Comparison of ENCODE assay signal across 1 cellular context in the genomic region with DNA sequence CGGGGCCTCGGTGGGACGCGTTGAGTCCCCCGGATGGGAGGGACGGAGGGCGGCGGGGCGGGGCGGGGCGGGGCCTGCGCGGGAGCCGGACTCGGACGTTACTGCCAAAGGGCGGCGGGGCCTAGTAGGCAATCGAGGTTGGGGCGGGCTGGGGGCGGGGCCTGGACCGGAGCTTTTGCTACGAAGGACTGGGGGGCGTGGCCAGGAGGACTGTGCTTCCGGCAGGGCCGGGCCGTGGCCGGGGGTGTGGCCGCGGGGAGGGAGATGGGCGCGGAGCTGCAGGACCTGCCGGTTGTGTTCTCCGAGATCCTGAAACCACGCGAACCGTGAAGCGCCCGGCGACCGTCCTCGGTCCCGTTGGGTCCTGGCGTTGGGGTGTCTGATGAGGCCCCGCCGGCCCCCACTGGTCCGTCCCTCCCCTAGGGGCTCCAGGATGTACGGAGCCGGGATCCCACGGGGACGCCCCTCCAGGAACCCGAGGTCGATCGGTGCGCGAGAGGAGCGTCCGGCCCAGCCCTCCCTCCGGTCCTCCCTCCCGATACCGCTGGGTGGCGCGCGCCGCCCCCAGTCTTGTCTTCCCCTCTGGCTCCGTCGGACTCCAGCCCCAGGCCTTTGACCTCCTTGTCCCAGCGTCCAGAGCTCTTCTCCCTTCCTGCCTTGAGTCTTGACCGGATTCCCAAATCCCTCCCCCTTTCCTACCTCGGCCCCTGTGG.
TF ChIP-seq lines count a peak whose summit lies in the region.

No MANE protein-coding gene starts in this region.

TF ChIP-seq in WTC11, 78 proteins besides CTCF, POLR2A, EP300 and RAD21 (continued from another document and continues in another):
- TF ChIP-seq, protein P1, sequence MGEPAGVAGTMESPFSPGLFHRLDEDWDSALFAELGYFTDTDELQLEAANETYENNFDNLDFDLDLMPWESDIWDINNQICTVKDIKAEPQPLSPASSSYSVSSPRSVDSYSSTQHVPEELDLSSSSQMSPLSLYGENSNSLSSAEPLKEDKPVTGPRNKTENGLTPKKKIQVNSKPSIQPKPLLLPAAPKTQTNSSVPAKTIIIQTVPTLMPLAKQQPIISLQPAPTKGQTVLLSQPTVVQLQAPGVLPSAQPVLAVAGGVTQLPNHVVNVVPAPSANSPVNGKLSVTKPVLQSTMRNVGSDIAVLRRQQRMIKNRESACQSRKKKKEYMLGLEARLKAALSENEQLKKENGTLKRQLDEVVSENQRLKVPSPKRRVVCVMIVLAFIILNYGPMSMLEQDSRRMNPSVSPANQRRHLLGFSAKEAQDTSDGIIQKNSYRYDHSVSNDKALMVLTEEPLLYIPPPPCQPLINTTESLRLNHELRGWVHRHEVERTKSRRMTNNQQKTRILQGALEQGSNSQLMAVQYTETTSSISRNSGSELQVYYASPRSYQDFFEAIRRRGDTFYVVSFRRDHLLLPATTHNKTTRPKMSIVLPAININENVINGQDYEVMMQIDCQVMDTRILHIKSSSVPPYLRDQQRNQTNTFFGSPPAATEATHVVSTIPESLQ (CRISPR knock-in tag; IDR thresholded peaks at IDR 0.05) = no peak
- TF ChIP-seq ZNF423 (CRISPR knock-in tag; IDR thresholded peaks at IDR 0.05) = no peak
- TF ChIP-seq, protein P2, sequence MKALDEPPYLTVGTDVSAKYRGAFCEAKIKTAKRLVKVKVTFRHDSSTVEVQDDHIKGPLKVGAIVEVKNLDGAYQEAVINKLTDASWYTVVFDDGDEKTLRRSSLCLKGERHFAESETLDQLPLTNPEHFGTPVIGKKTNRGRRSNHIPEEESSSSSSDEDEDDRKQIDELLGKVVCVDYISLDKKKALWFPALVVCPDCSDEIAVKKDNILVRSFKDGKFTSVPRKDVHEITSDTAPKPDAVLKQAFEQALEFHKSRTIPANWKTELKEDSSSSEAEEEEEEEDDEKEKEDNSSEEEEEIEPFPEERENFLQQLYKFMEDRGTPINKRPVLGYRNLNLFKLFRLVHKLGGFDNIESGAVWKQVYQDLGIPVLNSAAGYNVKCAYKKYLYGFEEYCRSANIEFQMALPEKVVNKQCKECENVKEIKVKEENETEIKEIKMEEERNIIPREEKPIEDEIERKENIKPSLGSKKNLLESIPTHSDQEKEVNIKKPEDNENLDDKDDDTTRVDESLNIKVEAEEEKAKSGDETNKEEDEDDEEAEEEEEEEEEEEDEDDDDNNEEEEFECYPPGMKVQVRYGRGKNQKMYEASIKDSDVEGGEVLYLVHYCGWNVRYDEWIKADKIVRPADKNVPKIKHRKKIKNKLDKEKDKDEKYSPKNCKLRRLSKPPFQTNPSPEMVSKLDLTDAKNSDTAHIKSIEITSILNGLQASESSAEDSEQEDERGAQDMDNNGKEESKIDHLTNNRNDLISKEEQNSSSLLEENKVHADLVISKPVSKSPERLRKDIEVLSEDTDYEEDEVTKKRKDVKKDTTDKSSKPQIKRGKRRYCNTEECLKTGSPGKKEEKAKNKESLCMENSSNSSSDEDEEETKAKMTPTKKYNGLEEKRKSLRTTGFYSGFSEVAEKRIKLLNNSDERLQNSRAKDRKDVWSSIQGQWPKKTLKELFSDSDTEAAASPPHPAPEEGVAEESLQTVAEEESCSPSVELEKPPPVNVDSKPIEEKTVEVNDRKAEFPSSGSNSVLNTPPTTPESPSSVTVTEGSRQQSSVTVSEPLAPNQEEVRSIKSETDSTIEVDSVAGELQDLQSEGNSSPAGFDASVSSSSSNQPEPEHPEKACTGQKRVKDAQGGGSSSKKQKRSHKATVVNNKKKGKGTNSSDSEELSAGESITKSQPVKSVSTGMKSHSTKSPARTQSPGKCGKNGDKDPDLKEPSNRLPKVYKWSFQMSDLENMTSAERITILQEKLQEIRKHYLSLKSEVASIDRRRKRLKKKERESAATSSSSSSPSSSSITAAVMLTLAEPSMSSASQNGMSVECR (CRISPR knock-in tag; IDR thresholded peaks at IDR 0.05; ENCODE audit: borderline replicate concordance) = peak; percentile 65; the same call in 1 of the 2 replicates
- no peak for TF ChIP-seq JAZF1 (CRISPR knock-in tag; IDR thresholded peaks at IDR 0.05)
- TF ChIP-seq, protein P3, sequence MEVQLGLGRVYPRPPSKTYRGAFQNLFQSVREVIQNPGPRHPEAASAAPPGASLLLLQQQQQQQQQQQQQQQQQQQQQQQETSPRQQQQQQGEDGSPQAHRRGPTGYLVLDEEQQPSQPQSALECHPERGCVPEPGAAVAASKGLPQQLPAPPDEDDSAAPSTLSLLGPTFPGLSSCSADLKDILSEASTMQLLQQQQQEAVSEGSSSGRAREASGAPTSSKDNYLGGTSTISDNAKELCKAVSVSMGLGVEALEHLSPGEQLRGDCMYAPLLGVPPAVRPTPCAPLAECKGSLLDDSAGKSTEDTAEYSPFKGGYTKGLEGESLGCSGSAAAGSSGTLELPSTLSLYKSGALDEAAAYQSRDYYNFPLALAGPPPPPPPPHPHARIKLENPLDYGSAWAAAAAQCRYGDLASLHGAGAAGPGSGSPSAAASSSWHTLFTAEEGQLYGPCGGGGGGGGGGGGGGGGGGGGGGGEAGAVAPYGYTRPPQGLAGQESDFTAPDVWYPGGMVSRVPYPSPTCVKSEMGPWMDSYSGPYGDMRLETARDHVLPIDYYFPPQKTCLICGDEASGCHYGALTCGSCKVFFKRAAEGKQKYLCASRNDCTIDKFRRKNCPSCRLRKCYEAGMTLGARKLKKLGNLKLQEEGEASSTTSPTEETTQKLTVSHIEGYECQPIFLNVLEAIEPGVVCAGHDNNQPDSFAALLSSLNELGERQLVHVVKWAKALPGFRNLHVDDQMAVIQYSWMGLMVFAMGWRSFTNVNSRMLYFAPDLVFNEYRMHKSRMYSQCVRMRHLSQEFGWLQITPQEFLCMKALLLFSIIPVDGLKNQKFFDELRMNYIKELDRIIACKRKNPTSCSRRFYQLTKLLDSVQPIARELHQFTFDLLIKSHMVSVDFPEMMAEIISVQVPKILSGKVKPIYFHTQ (CRISPR knock-in tag; IDR thresholded peaks at IDR 0.05) = peak; percentile 84
- TF ChIP-seq ZNF219 (CRISPR knock-in tag; IDR thresholded peaks at IDR 0.05; ENCODE audit: borderline replicate concordance) = no peak
- TF ChIP-seq NR1H2 (CRISPR knock-in tag; IDR thresholded peaks at IDR 0.05) = no peak
- no peak for TF ChIP-seq NFYB (CRISPR knock-in tag; conservative IDR thresholded peaks at IDR 0.05; ENCODE audit: low read depth)
- TF ChIP-seq ETV6 (CRISPR knock-in tag; IDR thresholded peaks at IDR 0.05) = peak; percentile 87; the same call in 1 of the 2 replicates
- no peak for TF ChIP-seq TCF7 (CRISPR knock-in tag; IDR thresholded peaks at IDR 0.05; ENCODE audit: low read depth)
- TF ChIP-seq ZNF232 (CRISPR knock-in tag; IDR thresholded peaks at IDR 0.05) = peak; percentile 62; the same call in 1 of the 2 replicates
- TF ChIP-seq, protein P4, sequence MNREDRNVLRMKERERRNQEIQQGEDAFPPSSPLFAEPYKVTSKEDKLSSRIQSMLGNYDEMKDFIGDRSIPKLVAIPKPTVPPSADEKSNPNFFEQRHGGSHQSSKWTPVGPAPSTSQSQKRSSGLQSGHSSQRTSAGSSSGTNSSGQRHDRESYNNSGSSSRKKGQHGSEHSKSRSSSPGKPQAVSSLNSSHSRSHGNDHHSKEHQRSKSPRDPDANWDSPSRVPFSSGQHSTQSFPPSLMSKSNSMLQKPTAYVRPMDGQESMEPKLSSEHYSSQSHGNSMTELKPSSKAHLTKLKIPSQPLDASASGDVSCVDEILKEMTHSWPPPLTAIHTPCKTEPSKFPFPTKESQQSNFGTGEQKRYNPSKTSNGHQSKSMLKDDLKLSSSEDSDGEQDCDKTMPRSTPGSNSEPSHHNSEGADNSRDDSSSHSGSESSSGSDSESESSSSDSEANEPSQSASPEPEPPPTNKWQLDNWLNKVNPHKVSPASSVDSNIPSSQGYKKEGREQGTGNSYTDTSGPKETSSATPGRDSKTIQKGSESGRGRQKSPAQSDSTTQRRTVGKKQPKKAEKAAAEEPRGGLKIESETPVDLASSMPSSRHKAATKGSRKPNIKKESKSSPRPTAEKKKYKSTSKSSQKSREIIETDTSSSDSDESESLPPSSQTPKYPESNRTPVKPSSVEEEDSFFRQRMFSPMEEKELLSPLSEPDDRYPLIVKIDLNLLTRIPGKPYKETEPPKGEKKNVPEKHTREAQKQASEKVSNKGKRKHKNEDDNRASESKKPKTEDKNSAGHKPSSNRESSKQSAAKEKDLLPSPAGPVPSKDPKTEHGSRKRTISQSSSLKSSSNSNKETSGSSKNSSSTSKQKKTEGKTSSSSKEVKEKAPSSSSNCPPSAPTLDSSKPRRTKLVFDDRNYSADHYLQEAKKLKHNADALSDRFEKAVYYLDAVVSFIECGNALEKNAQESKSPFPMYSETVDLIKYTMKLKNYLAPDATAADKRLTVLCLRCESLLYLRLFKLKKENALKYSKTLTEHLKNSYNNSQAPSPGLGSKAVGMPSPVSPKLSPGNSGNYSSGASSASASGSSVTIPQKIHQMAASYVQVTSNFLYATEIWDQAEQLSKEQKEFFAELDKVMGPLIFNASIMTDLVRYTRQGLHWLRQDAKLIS (CRISPR knock-in tag; IDR thresholded peaks at IDR 0.05; ENCODE audit: borderline replicate concordance) = no peak
- TF ChIP-seq TEAD4 (CRISPR knock-in tag; IDR thresholded peaks at IDR 0.05) = no peak
- no peak for TF ChIP-seq JUN (CRISPR knock-in tag; IDR thresholded peaks at IDR 0.05)
- no peak for TF ChIP-seq SOX15 (CRISPR knock-in tag; IDR thresholded peaks at IDR 0.05)
- no peak for TF ChIP-seq MXD4 (CRISPR knock-in tag; IDR thresholded peaks at IDR 0.05; ENCODE audit: borderline replicate concordance)
- TF ChIP-seq CBFB (CRISPR knock-in tag; IDR thresholded peaks at IDR 0.05; ENCODE audit: low read depth) = no peak
- TF ChIP-seq ZNF396 (CRISPR knock-in tag; IDR thresholded peaks at IDR 0.05; ENCODE audit: borderline replicate concordance) = no peak
- peak; percentile 92 for TF ChIP-seq SP1 (CRISPR knock-in tag; conservative IDR thresholded peaks at IDR 0.05)
- no peak for TF ChIP-seq OVOL2 (CRISPR knock-in tag; IDR thresholded peaks at IDR 0.05; ENCODE audit: borderline replicate concordance)
- TF ChIP-seq, protein P5, sequence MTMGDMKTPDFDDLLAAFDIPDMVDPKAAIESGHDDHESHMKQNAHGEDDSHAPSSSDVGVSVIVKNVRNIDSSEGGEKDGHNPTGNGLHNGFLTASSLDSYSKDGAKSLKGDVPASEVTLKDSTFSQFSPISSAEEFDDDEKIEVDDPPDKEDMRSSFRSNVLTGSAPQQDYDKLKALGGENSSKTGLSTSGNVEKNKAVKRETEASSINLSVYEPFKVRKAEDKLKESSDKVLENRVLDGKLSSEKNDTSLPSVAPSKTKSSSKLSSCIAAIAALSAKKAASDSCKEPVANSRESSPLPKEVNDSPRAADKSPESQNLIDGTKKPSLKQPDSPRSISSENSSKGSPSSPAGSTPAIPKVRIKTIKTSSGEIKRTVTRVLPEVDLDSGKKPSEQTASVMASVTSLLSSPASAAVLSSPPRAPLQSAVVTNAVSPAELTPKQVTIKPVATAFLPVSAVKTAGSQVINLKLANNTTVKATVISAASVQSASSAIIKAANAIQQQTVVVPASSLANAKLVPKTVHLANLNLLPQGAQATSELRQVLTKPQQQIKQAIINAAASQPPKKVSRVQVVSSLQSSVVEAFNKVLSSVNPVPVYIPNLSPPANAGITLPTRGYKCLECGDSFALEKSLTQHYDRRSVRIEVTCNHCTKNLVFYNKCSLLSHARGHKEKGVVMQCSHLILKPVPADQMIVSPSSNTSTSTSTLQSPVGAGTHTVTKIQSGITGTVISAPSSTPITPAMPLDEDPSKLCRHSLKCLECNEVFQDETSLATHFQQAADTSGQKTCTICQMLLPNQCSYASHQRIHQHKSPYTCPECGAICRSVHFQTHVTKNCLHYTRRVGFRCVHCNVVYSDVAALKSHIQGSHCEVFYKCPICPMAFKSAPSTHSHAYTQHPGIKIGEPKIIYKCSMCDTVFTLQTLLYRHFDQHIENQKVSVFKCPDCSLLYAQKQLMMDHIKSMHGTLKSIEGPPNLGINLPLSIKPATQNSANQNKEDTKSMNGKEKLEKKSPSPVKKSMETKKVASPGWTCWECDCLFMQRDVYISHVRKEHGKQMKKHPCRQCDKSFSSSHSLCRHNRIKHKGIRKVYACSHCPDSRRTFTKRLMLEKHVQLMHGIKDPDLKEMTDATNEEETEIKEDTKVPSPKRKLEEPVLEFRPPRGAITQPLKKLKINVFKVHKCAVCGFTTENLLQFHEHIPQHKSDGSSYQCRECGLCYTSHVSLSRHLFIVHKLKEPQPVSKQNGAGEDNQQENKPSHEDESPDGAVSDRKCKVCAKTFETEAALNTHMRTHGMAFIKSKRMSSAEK (CRISPR knock-in tag; IDR thresholded peaks at IDR 0.05; ENCODE audit: borderline replicate concordance) = no peak
- no peak for TF ChIP-seq TP53 (CRISPR knock-in tag; IDR thresholded peaks at IDR 0.05)
- no peak for TF ChIP-seq NFATC4 (CRISPR knock-in tag; IDR thresholded peaks at IDR 0.05)
- no peak for TF ChIP-seq SMAD3 (CRISPR knock-in tag; IDR thresholded peaks at IDR 0.05; ENCODE audit: borderline replicate concordance)
- TF ChIP-seq ZNF263 (CRISPR knock-in tag; IDR thresholded peaks at IDR 0.05; ENCODE audit: low read depth) = no peak
- TF ChIP-seq, protein P6, sequence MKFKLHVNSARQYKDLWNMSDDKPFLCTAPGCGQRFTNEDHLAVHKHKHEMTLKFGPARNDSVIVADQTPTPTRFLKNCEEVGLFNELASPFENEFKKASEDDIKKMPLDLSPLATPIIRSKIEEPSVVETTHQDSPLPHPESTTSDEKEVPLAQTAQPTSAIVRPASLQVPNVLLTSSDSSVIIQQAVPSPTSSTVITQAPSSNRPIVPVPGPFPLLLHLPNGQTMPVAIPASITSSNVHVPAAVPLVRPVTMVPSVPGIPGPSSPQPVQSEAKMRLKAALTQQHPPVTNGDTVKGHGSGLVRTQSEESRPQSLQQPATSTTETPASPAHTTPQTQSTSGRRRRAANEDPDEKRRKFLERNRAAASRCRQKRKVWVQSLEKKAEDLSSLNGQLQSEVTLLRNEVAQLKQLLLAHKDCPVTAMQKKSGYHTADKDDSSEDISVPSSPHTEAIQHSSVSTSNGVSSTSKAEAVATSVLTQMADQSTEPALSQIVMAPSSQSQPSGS (CRISPR knock-in tag; IDR thresholded peaks at IDR 0.05; ENCODE audit: borderline replicate concordance, low read depth) = no peak
- TF ChIP-seq ELF4 (CRISPR knock-in tag; IDR thresholded peaks at IDR 0.05; ENCODE audit: low read depth) = no peak
- TF ChIP-seq KAT7 (CRISPR knock-in tag; IDR thresholded peaks at IDR 0.05; ENCODE audit: borderline replicate concordance) = no peak
- no peak for TF ChIP-seq ZNF138 (CRISPR knock-in tag; conservative IDR thresholded peaks at IDR 0.05)
- TF ChIP-seq, protein P7, sequence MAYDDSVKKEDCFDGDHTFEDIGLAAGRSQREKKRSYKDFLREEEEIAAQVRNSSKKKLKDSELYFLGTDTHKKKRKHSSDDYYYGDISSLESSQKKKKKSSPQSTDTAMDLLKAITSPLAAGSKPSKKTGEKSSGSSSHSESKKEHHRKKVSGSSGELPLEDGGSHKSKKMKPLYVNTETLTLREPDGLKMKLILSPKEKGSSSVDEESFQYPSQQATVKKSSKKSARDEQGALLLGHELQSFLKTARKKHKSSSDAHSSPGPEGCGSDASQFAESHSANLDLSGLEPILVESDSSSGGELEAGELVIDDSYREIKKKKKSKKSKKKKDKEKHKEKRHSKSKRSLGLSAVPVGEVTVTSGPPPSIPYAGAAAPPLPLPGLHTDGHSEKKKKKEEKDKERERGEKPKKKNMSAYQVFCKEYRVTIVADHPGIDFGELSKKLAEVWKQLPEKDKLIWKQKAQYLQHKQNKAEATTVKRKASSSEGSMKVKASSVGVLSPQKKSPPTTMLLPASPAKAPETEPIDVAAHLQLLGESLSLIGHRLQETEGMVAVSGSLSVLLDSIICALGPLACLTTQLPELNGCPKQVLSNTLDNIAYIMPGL (CRISPR knock-in tag; IDR thresholded peaks at IDR 0.05) = peak; percentile 80; the same call in 1 of the 2 replicates
- TF ChIP-seq NFE2L1 (CRISPR knock-in tag; IDR thresholded peaks at IDR 0.05) = no peak
- no peak for TF ChIP-seq ZNF317 (CRISPR knock-in tag; IDR thresholded peaks at IDR 0.05; ENCODE audit: borderline replicate concordance, low read depth)
